Comparison of ENCODE assay signal across 1 cellular context in the genomic region with DNA sequence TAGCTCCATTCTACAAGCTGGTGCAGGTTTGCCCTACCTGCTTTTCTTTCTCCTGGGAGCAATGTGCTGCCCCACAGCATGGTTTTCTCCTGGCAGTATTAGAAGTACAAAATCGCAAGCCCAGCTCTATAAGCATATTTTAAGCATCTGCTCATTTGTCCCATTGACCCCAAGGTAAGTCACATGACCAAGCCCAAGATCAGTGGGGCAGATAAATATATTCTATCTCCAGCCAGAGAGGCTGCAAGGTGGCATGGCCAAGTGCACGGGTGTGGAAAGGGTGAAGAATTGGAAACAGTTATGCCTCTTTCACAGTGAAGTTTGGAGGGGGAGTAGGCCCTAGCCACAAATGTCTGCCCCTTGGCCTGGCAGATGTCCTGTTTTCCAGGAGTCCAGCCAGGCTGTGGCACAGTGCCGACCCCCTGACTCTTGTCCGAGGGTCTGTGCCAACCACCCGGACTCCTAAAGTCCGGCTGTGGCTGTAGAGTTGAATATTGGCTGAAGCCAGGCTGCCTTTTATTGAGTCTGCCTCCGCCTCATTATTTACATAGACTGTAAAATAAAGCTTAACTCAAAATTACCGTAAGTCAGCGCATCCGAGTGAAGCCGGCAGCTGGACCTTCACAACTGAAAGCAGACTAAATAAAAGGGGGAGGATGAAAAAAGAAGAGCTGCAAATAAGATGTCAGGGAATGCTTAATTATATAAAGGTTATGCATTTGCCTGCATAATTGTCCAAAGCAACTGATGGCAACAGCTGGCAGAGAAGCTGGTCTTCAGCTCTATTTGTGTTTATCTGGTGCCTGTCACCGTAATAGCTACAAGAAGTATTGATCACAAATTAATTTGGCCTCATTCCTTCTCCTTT.
TF ChIP-seq lines count a peak whose summit lies in the region.

No MANE protein-coding gene starts in this region.

TF ChIP-seq in GM23338, 12 proteins besides CTCF, POLR2A, EP300 and RAD21 (continued from another document):
- TF ChIP-seq, protein P1, sequence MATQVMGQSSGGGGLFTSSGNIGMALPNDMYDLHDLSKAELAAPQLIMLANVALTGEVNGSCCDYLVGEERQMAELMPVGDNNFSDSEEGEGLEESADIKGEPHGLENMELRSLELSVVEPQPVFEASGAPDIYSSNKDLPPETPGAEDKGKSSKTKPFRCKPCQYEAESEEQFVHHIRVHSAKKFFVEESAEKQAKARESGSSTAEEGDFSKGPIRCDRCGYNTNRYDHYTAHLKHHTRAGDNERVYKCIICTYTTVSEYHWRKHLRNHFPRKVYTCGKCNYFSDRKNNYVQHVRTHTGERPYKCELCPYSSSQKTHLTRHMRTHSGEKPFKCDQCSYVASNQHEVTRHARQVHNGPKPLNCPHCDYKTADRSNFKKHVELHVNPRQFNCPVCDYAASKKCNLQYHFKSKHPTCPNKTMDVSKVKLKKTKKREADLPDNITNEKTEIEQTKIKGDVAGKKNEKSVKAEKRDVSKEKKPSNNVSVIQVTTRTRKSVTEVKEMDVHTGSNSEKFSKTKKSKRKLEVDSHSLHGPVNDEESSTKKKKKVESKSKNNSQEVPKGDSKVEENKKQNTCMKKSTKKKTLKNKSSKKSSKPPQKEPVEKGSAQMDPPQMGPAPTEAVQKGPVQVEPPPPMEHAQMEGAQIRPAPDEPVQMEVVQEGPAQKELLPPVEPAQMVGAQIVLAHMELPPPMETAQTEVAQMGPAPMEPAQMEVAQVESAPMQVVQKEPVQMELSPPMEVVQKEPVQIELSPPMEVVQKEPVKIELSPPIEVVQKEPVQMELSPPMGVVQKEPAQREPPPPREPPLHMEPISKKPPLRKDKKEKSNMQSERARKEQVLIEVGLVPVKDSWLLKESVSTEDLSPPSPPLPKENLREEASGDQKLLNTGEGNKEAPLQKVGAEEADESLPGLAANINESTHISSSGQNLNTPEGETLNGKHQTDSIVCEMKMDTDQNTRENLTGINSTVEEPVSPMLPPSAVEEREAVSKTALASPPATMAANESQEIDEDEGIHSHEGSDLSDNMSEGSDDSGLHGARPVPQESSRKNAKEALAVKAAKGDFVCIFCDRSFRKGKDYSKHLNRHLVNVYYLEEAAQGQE (IDR thresholded peaks at IDR 0.05; ENCODE audit: unreplicated experiment) = no peak
- TF ChIP-seq, protein P2, sequence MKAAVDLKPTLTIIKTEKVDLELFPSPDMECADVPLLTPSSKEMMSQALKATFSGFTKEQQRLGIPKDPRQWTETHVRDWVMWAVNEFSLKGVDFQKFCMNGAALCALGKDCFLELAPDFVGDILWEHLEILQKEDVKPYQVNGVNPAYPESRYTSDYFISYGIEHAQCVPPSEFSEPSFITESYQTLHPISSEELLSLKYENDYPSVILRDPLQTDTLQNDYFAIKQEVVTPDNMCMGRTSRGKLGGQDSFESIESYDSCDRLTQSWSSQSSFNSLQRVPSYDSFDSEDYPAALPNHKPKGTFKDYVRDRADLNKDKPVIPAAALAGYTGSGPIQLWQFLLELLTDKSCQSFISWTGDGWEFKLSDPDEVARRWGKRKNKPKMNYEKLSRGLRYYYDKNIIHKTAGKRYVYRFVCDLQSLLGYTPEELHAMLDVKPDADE (IDR thresholded peaks at IDR 0.05) = no peak
